Comparison of ENCODE assay signal across 15 cellular contexts in the genomic region with DNA sequence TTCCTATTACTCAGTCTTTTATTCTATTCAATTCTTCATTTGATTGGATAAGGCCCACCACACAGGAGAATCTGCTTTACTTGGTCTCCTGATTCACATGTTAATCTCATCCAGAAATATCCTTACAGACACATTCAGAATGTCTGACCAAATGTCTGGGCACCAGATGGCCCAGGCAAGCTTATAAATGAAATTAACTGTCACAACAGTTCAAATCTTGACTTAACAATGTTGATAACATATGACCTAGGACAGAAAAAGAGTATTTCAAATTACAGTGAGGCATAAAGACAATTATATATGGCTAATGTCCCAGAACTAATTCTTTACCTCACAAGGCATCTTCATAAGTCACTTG.
"Had no signal": no experiment of that assay in that cellular context is flagged by ENCODE, and none has a peak within 500 bp of the region (broad histone marks: within the 10 kb centered on the region; RNA-seq: fewer than 3 reads in every experiment).

No MANE protein-coding gene starts in this region.

- H3K9me3 Mint-ChIP-seq: central memory CD8-positive, alpha-beta T cell; memory B cell; naive B cell had no signal

- ATAC-seq: foreskin keratinocyte had no signal

- H3K4me3 Mint-ChIP-seq: central memory CD8-positive, alpha-beta T cell; memory B cell; naive B cell; neural crest cell had no signal

- H3K27me3 Mint-ChIP-seq: central memory CD8-positive, alpha-beta T cell; memory B cell; naive B cell had no signal

- DNase-seq: activated CD4-positive, alpha-beta T cell treated with anti-CD3 and anti-CD28 coated beads, Interleukin-2, amount 50 U/mL, for 1 hour; activated naive CD4-positive, alpha-beta T cell; aorta; brain microvascular endothelial cell; colonic mucosa; foreskin keratinocyte; retina; stimulated activated CD4-positive, alpha-beta T cell treated with anti-CD3 and anti-CD28 coated beads, Interleukin-12 subunit alpha, Interleukin-12 subunit beta, amount 100 ng/mL, for 4 hours; stimulated activated CD4-positive, alpha-beta T cell treated with anti-CD3 and anti-CD28 coated beads, Interleukin-1b, Interleukin-23, amount 100 ng/mL, for 48 hours; stimulated activated naive CD4-positive, alpha-beta T cell treated with Interleukin-2 at 50 U/mL for 16 hours; tibial artery had no signal
